In genomic region chr19:7680606-7681335, GRCh38 we compare ENCODE assay signal across 1 cellular context.
A peak's percentile ranks its signal among the peaks of the same experiment; 100 is the strongest.
TF ChIP-seq lines count a peak whose summit lies in the region.

TSS of gene TRAPPC5 (plus strand) at chr19:7680833. CDS start at chr19:7682254, 1,421 bp downstream.

TF ChIP-seq in WTC11, 78 proteins besides CTCF, POLR2A, EP300 and RAD21 (continued from another document and continues in another):
- no peak for TF ChIP-seq STAT6 (CRISPR knock-in tag; conservative IDR thresholded peaks at IDR 0.05; ENCODE audit: low read depth)
- TF ChIP-seq CDX4 (CRISPR knock-in tag; IDR thresholded peaks at IDR 0.05; ENCODE audit: borderline replicate concordance) = no peak
- TF ChIP-seq HMGA2 (CRISPR knock-in tag; IDR thresholded peaks at IDR 0.05) = no peak
- TF ChIP-seq NFYB (CRISPR knock-in tag; conservative IDR thresholded peaks at IDR 0.05; ENCODE audit: low read depth) = no peak
- no peak; the same call in 1 of the 2 replicates for TF ChIP-seq MAX (CRISPR knock-in tag; IDR thresholded peaks at IDR 0.05)
- peak; percentile 48; the same call in 1 of the 2 replicates for TF ChIP-seq TEAD1 (CRISPR knock-in tag; IDR thresholded peaks at IDR 0.05)
- TF ChIP-seq SP1 (CRISPR knock-in tag; conservative IDR thresholded peaks at IDR 0.05) = peak; percentile 94
- TF ChIP-seq GABPB1 (CRISPR knock-in tag; IDR thresholded peaks at IDR 0.05) = peak; percentile 51
- no peak for TF ChIP-seq ZNF512 (CRISPR knock-in tag; IDR thresholded peaks at IDR 0.05; ENCODE audit: borderline replicate concordance)
- TF ChIP-seq MXD4 (CRISPR knock-in tag; IDR thresholded peaks at IDR 0.05; ENCODE audit: borderline replicate concordance) = no peak
- no peak for TF ChIP-seq ATF6 (CRISPR knock-in tag; IDR thresholded peaks at IDR 0.05)
- TF ChIP-seq NFATC4 (CRISPR knock-in tag; IDR thresholded peaks at IDR 0.05) = no peak
- TF ChIP-seq ATF1 (CRISPR knock-in tag; IDR thresholded peaks at IDR 0.05) = peak; percentile 34; the same call in 1 of the 2 replicates
- TF ChIP-seq ZBTB43 (CRISPR knock-in tag; IDR thresholded peaks at IDR 0.05) = no peak
- no peak for TF ChIP-seq ZNF263 (CRISPR knock-in tag; IDR thresholded peaks at IDR 0.05; ENCODE audit: low read depth)
- no peak for TF ChIP-seq TCF7 (CRISPR knock-in tag; IDR thresholded peaks at IDR 0.05; ENCODE audit: low read depth)
- no peak for TF ChIP-seq RELA (CRISPR knock-in tag; IDR thresholded peaks at IDR 0.05; ENCODE audit: borderline replicate concordance)
- no peak for TF ChIP-seq ZNF671 (CRISPR knock-in tag; IDR thresholded peaks at IDR 0.05)
- no peak for TF ChIP-seq ZNF232 (CRISPR knock-in tag; IDR thresholded peaks at IDR 0.05)
- TF ChIP-seq ZNF281 (CRISPR knock-in tag; IDR thresholded peaks at IDR 0.05) = no peak
- TF ChIP-seq FOXP4 (CRISPR knock-in tag; IDR thresholded peaks at IDR 0.05) = no peak
- no peak for TF ChIP-seq E2F1 (CRISPR knock-in tag; IDR thresholded peaks at IDR 0.05)
- no peak for TF ChIP-seq ZMAT4 (CRISPR knock-in tag; IDR thresholded peaks at IDR 0.05)
- TF ChIP-seq ZNF532 (CRISPR knock-in tag; IDR thresholded peaks at IDR 0.05; ENCODE audit: borderline replicate concordance) = no peak
- TF ChIP-seq TEAD4 (CRISPR knock-in tag; IDR thresholded peaks at IDR 0.05) = no peak
- TF ChIP-seq USF1 (CRISPR knock-in tag; IDR thresholded peaks at IDR 0.05) = 0 out of 2 replicates have a peak, but pooled peaks have one; percentile 15
- TF ChIP-seq SMAD4 (CRISPR knock-in tag; IDR thresholded peaks at IDR 0.05) = no peak
- TF ChIP-seq ATF3 (CRISPR knock-in tag; conservative IDR thresholded peaks at IDR 0.05) = no peak
- TF ChIP-seq KAT7 (CRISPR knock-in tag; IDR thresholded peaks at IDR 0.05; ENCODE audit: borderline replicate concordance) = 0 out of 2 replicates have a peak, but pooled peaks have one; percentile 37
- peak; percentile 77; the same call in 1 of the 2 replicates for TF ChIP-seq HMGXB4 (CRISPR knock-in tag; IDR thresholded peaks at IDR 0.05)
